In genomic region chr6:11971154-11971553, GRCh38 we compare ENCODE assay signal across 12 cellular contexts. TPM values are rescaled to one million over a fixed set of nuclear protein-coding genes. Genes with fewer than 3 reads are reported as not detected.
DNase-seq lines count a peak whose midpoint lies in the region; ATAC-seq, FAIRE-seq and TF ChIP-seq lines count a peak whose summit lies in the region.
"Had no signal": no experiment of that assay in that cellular context is flagged by ENCODE, and none has a peak within 500 bp of the region (broad histone marks: within the 10 kb centered on the region; RNA-seq: fewer than 3 reads in every experiment).

No MANE protein-coding gene starts in this region.

- 43% methylated on average over 2 of the region's 2 CpGs for WGBS in A549 (ENCODE audit: missing lambda C conversion rate)

- peaks cover 7% of the 10 kb centered on the region; the same call in 1 of the 3 replicates for H3K4me1 ChIP-seq in A549
- peaks cover 17% of the 10 kb centered on the region for H3K4me1 ChIP-seq in vagina

- TF ChIP-seq POLR2A in A549 (IDR thresholded peaks at IDR 0.05; ENCODE audit: low read length) (no peak), vagina (IDR thresholded peaks at IDR 0.05) (no peak)

- H3K9me3 ChIP-seq in A549: no peaks in the 10 kb centered on the region
- H3K9me3 ChIP-seq in vagina: no peaks in the 10 kb centered on the region

- no peaks in the 10 kb centered on the region for H3K36me3 ChIP-seq in vagina

- intact Hi-C loops in vagina (cut with DNase I): no loop called here

- H3K27me3 ChIP-seq in vagina: no peaks in the 10 kb centered on the region

- no peak for ATAC-seq in A549
- ATAC-seq in HG03457 (IDR thresholded peaks at IDR 0.05; ENCODE audit: unreplicated experiment): no peak
- ATAC-seq in HG03175 (IDR thresholded peaks at IDR 0.05; ENCODE audit: unreplicated experiment): no peak
- ATAC-seq: esophagus mucosa, WTC11 had no signal

- 0 out of 3 replicates have a peak overlapping the region, but pooled peaks have one; percentile 17 for H3K4me2 ChIP-seq in A549

- DNase-seq in A549 (ENCODE audit: low read depth in 1 of 2, low spot score in 1 of 2): no peak
- peak; percentile 84 for DNase-seq in HCEC 1CT
- DNase-seq in amniotic stem cell (lab: John Stamatoyannopoulos, UW): peak; percentile 46
- DNase-seq in hepatic stellate cell (ENCODE audit: low spot score): peak; percentile 76
- no peak for DNase-seq in vagina (ENCODE audit: extremely low spot score in 2 of 2)
- no peak for DNase-seq in NCI-H446 (lab: John Stamatoyannopoulos, UW)
- DNase-seq: activated naive CD4-positive, alpha-beta T cell treated with anti-CD3 and anti-CD28 coated beads, Interleukin-2, amount 10 ng/mL, durations not matched to agents 7 days and 5 days; occipital lobe had no signal

- TF ChIP-seq RAD21 in A549 (conservative IDR thresholded peaks at IDR 0.05 in 1 of 2, IDR thresholded peaks at IDR 0.05 in 1 of 2): no peak

- TF ChIP-seq CTCF in A549 (IDR thresholded peaks at IDR 0.05): no peak
- TF ChIP-seq CTCF in vagina (IDR thresholded peaks at IDR 0.05): no peak

- H3K27ac ChIP-seq in A549 (no peak overlapping the region), vagina (no peak overlapping the region)

- FAIRE-seq in A549 (lab: Jason Lieb, UNC): no peak

- H3K4me3 ChIP-seq in A549 (no peak overlapping the region), vagina (no peak overlapping the region)

- no peak for TF ChIP-seq EP300 in A549 (IDR thresholded peaks at IDR 0.05)

- CTCF ChIA-PET in A549 (lab: Yijun Ruan, JAX): no interaction called here

- POLR2A ChIA-PET in A549 (lab: Yijun Ruan, JAX): no interaction called here

TF ChIP-seq in A549, 52 proteins besides CTCF, POLR2A, EP300 and RAD21:
- TF ChIP-seq ATOH8 (CRISPR knock-in tag; IDR thresholded peaks at IDR 0.05; ENCODE audit: low read depth): no peak
- no peak for TF ChIP-seq MAX (IDR thresholded peaks at IDR 0.05)

RNA-seq across cellular contexts. Expression of gene HIVEP1, which starts 41.0 kb away (rescaled TPM):
- polyA plus RNA-seq in A549 (2011; rRNA removed) (10.5 and 13.1 TPM in 2 replicates), A549 (2017; fragmentation: RNase III; extraction: RNeasy Plus Mini Kit Qiagen cat#74134 plus additional on column Dnase treatment) (5.8 to 6.1 TPM (median 6.1 TPM) in 3 replicates)
- 7.3 and 9.1 TPM in 2 replicates for polyA plus RNA-seq in A549 (2012; cell fraction: cytosol; rRNA removed)
- 20.2 and 21.1 TPM in 2 replicates for polyA plus RNA-seq in A549 (2012; cell fraction: nucleus; rRNA removed)
- polyA minus RNA-seq in A549 (2011; rRNA and poly(A)+ RNA removed): 26.3 and 30.2 TPM in 2 replicates
- total RNA-seq in vagina: 36.1 TPM

Comparison
In these comparisons a context has a peak if more than half of its experiments do, and no peak if none do; other contexts are left out.
1. DNase-seq: peak in HCEC 1CT (single experiment), amniotic stem cell (single experiment) and hepatic stellate cell (single experiment); none in A549 (0 of 2), vagina (0 of 2) and NCI-H446 (0 of 2).